ENCODE assay signal across 1 cellular context in the genomic region with DNA sequence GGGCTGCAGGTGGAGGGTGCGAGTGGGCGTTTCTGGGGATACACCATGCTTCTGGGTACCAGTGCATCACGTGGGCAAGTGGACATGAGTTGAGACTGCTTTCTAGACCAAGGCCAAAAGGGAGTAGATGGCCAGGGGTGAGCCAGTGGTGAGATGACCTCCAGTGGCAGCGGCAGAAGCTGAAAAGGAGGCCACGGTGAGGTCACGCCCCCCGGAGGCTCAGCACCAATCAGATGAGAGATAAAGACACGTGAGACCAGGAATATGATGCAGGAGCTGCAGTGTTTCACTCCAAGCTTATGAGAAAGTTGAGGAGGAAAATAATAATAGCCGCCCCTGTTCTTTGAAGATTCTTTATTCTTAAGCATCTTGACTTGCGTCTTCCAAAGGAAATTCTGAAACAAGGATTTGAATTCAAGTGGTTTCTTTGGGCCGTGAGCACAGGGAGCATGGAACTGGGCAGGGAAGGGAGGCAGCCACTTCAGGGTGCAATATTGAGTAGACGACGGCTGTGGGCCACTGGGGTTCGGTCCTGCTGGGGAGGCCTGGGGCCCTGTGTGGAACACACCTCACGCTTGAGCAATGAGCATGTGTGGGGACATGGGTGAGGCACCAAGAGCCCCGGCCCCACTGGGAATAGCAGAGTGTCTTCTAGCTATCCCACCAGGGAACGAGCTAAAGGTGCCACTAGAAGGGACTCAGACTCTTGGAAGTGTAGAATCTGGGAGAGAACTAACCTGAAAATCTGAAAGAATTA.
TF ChIP-seq lines count a peak whose summit lies in the region.

No MANE protein-coding gene starts in this region.

TF ChIP-seq in GM23338, 12 proteins besides CTCF, POLR2A, EP300 and RAD21 (continued from another document):
- TF ChIP-seq, protein P1, sequence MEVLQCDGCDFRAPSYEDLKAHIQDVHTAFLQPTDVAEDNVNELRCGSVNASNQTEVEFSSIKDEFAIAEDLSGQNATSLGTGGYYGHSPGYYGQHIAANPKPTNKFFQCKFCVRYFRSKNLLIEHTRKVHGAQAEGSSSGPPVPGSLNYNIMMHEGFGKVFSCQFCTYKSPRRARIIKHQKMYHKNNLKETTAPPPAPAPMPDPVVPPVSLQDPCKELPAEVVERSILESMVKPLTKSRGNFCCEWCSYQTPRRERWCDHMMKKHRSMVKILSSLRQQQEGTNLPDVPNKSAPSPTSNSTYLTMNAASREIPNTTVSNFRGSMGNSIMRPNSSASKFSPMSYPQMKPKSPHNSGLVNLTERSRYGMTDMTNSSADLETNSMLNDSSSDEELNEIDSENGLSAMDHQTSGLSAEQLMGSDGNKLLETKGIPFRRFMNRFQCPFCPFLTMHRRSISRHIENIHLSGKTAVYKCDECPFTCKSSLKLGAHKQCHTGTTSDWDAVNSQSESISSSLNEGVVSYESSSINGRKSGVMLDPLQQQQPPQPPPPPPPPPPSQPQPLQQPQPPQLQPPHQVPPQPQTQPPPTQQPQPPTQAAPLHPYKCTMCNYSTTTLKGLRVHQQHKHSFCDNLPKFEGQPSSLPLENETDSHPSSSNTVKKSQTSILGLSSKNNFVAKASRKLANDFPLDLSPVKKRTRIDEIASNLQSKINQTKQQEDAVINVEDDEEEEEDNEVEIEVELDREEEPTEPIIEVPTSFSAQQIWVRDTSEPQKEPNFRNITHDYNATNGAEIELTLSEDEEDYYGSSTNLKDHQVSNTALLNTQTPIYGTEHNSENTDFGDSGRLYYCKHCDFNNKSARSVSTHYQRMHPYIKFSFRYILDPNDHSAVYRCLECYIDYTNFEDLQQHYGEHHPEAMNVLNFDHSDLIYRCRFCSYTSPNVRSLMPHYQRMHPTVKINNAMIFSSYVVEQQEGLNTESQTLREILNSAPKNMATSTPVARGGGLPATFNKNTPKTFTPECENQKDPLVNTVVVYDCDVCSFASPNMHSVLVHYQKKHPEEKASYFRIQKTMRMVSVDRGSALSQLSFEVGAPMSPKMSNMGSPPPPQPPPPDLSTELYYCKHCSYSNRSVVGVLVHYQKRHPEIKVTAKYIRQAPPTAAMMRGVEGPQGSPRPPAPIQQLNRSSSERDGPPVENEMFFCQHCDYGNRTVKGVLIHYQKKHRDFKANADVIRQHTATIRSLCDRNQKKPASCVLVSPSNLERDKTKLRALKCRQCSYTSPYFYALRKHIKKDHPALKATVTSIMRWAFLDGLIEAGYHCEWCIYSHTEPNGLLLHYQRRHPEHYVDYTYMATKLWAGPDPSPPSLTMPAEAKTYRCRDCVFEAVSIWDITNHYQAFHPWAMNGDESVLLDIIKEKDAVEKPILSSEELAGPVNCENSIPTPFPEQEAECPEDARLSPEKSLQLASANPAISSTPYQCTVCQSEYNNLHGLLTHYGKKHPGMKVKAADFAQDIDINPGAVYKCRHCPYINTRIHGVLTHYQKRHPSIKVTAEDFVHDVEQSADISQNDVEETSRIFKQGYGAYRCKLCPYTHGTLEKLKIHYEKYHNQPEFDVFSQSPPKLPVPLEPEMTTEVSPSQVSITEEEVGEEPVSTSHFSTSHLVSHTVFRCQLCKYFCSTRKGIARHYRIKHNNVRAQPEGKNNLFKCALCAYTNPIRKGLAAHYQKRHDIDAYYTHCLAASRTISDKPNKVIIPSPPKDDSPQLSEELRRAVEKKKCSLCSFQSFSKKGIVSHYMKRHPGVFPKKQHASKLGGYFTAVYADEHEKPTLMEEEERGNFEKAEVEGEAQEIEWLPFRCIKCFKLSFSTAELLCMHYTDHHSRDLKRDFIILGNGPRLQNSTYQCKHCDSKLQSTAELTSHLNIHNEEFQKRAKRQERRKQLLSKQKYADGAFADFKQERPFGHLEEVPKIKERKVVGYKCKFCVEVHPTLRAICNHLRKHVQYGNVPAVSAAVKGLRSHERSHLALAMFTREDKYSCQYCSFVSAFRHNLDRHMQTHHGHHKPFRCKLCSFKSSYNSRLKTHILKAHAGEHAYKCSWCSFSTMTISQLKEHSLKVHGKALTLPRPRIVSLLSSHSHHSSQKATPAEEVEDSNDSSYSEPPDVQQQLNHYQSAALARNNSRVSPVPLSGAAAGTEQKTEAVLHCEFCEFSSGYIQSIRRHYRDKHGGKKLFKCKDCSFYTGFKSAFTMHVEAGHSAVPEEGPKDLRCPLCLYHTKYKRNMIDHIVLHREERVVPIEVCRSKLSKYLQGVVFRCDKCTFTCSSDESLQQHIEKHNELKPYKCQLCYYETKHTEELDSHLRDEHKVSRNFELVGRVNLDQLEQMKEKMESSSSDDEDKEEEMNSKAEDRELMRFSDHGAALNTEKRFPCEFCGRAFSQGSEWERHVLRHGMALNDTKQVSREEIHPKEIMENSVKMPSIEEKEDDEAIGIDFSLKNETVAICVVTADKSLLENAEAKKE (CRISPR knock-in tag; IDR thresholded peaks at IDR 0.05), result no peak
